13 cellular contexts compared by ENCODE assay signal in genomic region chr5:133059621-133060020, GRCh38. TPM values are rescaled to one million over a fixed set of nuclear protein-coding genes. Genes with fewer than 3 reads are reported as not detected.
DNase-seq lines count a peak whose midpoint lies in the region; ATAC-seq and TF ChIP-seq lines count a peak whose summit lies in the region.
"Had no signal": no experiment of that assay in that cellular context is flagged by ENCODE, and none has a peak within 500 bp of the region (broad histone marks: within the 10 kb centered on the region; RNA-seq: fewer than 3 reads in every experiment).

No MANE protein-coding gene starts in this region.

- no peak overlapping the region for H3K4me3 ChIP-seq in right atrium auricular region
- H3K4me3 ChIP-seq: SJCRH30 had no signal

- no peak for TF ChIP-seq CTCF in right atrium auricular region (IDR thresholded peaks at IDR 0.05)

- H3K4me3 Mint-ChIP-seq in stimulated activated naive CD8-positive, alpha-beta T cell treated with anti-CD3 and anti-CD28 coated beads, Interleukin-15, Interleukin-2, amounts not matched to agents 100 ng/mL and 50 ng/mL, for 24 hours: no peak overlapping the region
- no peak overlapping the region for H3K4me3 Mint-ChIP-seq in stimulated activated naive CD8-positive, alpha-beta T cell treated with anti-CD3 and anti-CD28 coated beads, Interleukin-15, amount 100 ng/mL, for 72 hours
- no peak overlapping the region for H3K4me3 Mint-ChIP-seq in memory B cell

- no peaks in the 10 kb centered on the region for H3K36me3 ChIP-seq in right atrium auricular region

- no peak overlapping the region for H3K27ac ChIP-seq in right atrium auricular region
- H3K27ac ChIP-seq: SJCRH30 had no signal

- H3K27ac Mint-ChIP-seq in stimulated activated naive CD8-positive, alpha-beta T cell treated with anti-CD3 and anti-CD28 coated beads, Interleukin-15, Interleukin-2, amounts not matched to agents 100 ng/mL and 50 ng/mL, for 24 hours: peak overlapping the region; percentile 15
- peak overlapping the region in 1 of 2 donors; percentile 52 for H3K27ac Mint-ChIP-seq in stimulated activated naive CD8-positive, alpha-beta T cell treated with anti-CD3 and anti-CD28 coated beads, Interleukin-15, amount 100 ng/mL, for 72 hours
- H3K27ac Mint-ChIP-seq in memory B cell: peak overlapping the region; percentile 62

- H3K9me3 ChIP-seq in right atrium auricular region: no peaks in the 10 kb centered on the region
- H3K9me3 ChIP-seq: SJCRH30 had no signal

- no peak for ATAC-seq in stimulated activated naive CD8-positive, alpha-beta T cell treated with anti-CD3 and anti-CD28 coated beads, Interleukin-15, amount 100 ng/mL, for 72 hours
- no peak for ATAC-seq in memory B cell (ENCODE audit: low read depth)

- peaks cover 68% of the 10 kb centered on the region for H3K4me1 Mint-ChIP-seq in stimulated activated naive CD8-positive, alpha-beta T cell treated with anti-CD3 and anti-CD28 coated beads, Interleukin-15, Interleukin-2, amounts not matched to agents 100 ng/mL and 50 ng/mL, for 24 hours (ENCODE audit: low read depth)
- H3K4me1 Mint-ChIP-seq in stimulated activated naive CD8-positive, alpha-beta T cell treated with anti-CD3 and anti-CD28 coated beads, Interleukin-15, amount 100 ng/mL, for 72 hours: peaks cover 66% of the 10 kb centered on the region
- peaks cover 30% of the 10 kb centered on the region for H3K4me1 Mint-ChIP-seq in memory B cell

- no peaks in the 10 kb centered on the region for H3K27me3 ChIP-seq in right atrium auricular region
- H3K27me3 ChIP-seq: SJCRH30 had no signal

- H3K4me1 ChIP-seq in right atrium auricular region: peaks cover 0 to 9% of the 10 kb centered on the region in 2 donors
- H3K4me1 ChIP-seq: SJCRH30 had no signal

- no peaks in the 10 kb centered on the region for H3K27me3 Mint-ChIP-seq in stimulated activated naive CD8-positive, alpha-beta T cell treated with anti-CD3 and anti-CD28 coated beads, Interleukin-15, Interleukin-2, amounts not matched to agents 100 ng/mL and 50 ng/mL, for 24 hours
- no peaks in the 10 kb centered on the region for H3K27me3 Mint-ChIP-seq in stimulated activated naive CD8-positive, alpha-beta T cell treated with anti-CD3 and anti-CD28 coated beads, Interleukin-15, amount 100 ng/mL, for 72 hours
- no peaks in the 10 kb centered on the region for H3K27me3 Mint-ChIP-seq in memory B cell

- no peak for DNase-seq in stimulated activated naive CD8-positive, alpha-beta T cell treated with anti-CD3 and anti-CD28 coated beads, Interleukin-15, amount 100 ng/mL, for 72 hours
- DNase-seq in NCI-H82 treated with DMSO at 0.1 percent for 48 hours (lab: John Stamatoyannopoulos, UW; ENCODE audit: unreplicated experiment): peak; percentile 97
- no peak for DNase-seq in memory B cell (ENCODE audit: low spot score in 2 of 2)
- no peak for DNase-seq in MV-4-11 (lab: John Stamatoyannopoulos, UW)
- DNase-seq in right atrium auricular region (ENCODE audit: low spot score): no peak
- no peak for DNase-seq in NCI-H2107 (lab: John Stamatoyannopoulos, UW)
- DNase-seq in OCI-M2 (lab: John Stamatoyannopoulos, UW; ENCODE audit: unreplicated experiment): no peak
- DNase-seq: DMS 273 treated with DMSO at 0.1 percent for 48 hours, GOT3, NCI-H1048, NCI-H774, SJCRH30 had no signal

- no peaks in the 10 kb centered on the region for H3K9me3 Mint-ChIP-seq in stimulated activated naive CD8-positive, alpha-beta T cell treated with anti-CD3 and anti-CD28 coated beads, Interleukin-15, Interleukin-2, amounts not matched to agents 100 ng/mL and 50 ng/mL, for 24 hours
- no peaks in the 10 kb centered on the region for H3K9me3 Mint-ChIP-seq in stimulated activated naive CD8-positive, alpha-beta T cell treated with anti-CD3 and anti-CD28 coated beads, Interleukin-15, amount 100 ng/mL, for 72 hours
- H3K9me3 Mint-ChIP-seq in memory B cell: no peaks in the 10 kb centered on the region

- H3K36me3 Mint-ChIP-seq in stimulated activated naive CD8-positive, alpha-beta T cell treated with anti-CD3 and anti-CD28 coated beads, Interleukin-15, Interleukin-2, amounts not matched to agents 100 ng/mL and 50 ng/mL, for 24 hours (ENCODE audit: low read depth): peaks cover 40% of the 10 kb centered on the region
- H3K36me3 Mint-ChIP-seq in memory B cell: peaks cover 10% of the 10 kb centered on the region

RNA-seq across cellular contexts. Expression of gene HSPA4, which starts 7.8 kb away (rescaled TPM):
- 10 to 100 TPM; 50.4 to 56.3 TPM for total RNA-seq in right atrium auricular region

RNA-seq across cellular contexts. Expression of gene ZCCHC10, which starts 33.3 kb away (rescaled TPM):
- 10 to 100 TPM; 18.4 to 18.8 TPM for total RNA-seq in right atrium auricular region
